13 cellular contexts compared by ENCODE assay signal in genomic region chr7:98315318-98315993, GRCh38.
DNase-seq lines count a peak whose midpoint lies in the region; ATAC-seq and TF ChIP-seq lines count a peak whose summit lies in the region.
"Had no signal": no experiment of that assay in that cellular context is flagged by ENCODE, and none has a peak within 500 bp of the region (broad histone marks: within the 10 kb centered on the region; RNA-seq: fewer than 3 reads in every experiment).

No MANE protein-coding gene starts in this region.

- peak; percentile 21 for DNase-seq in KBM-7
- DNase-seq in activated effector memory CD4-positive, alpha-beta T cell treated with Interleukin-2 at 50 U/mL for 16 hours = no peak
- DNase-seq in activated T-cell treated with anti-CD3 and anti-CD28 coated beads, Interleukin-2, amount 50 U/mL, for 1 hour = no peak
- DNase-seq in activated naive CD4-positive, alpha-beta T cell treated with anti-CD3 and anti-CD28 coated beads, Interleukin-2, amount 10 ng/mL, durations not matched to agents 7 days and 5 days = no peak
- no peak for DNase-seq in activated naive CD4-positive, alpha-beta T cell treated with anti-CD3 and anti-CD28 coated beads, Interleukin-2, amount 50 U/mL, for 16 hours
- DNase-seq: activated CD8-positive, alpha-beta memory T cell treated with anti-CD3 and anti-CD28 coated beads for 24 hours; NCI-H524 treated with DMSO at 0.1 percent for 48 hours; stimulated activated CD8-positive, alpha-beta memory T cell treated with anti-CD3 and anti-CD28 coated beads, Interleukin-4, amount 100 ng/mL, for 48 hours had no signal

- no peaks in the 10 kb centered on the region for H3K36me3 Mint-ChIP-seq in activated naive CD4-positive, alpha-beta T cell treated with anti-CD3 and anti-CD28 coated beads, Interleukin-2, amount 10 ng/mL, durations not matched to agents 7 days and 5 days

- H3K4me1 Mint-ChIP-seq in activated naive CD4-positive, alpha-beta T cell treated with anti-CD3 and anti-CD28 coated beads, Interleukin-2, amount 10 ng/mL, durations not matched to agents 7 days and 5 days = no peaks in the 10 kb centered on the region

- no peak for TF ChIP-seq CTCF in 22Rv1 (IDR thresholded peaks at IDR 0.05)

- no peaks in the 10 kb centered on the region for H3K9me3 Mint-ChIP-seq in activated naive CD4-positive, alpha-beta T cell treated with anti-CD3 and anti-CD28 coated beads, Interleukin-2, amount 10 ng/mL, durations not matched to agents 7 days and 5 days

- ATAC-seq in GM19043 (IDR thresholded peaks at IDR 0.05; ENCODE audit: low read depth, unreplicated experiment) = peak; percentile 68
- peak; percentile 65 for ATAC-seq in HG02840 (IDR thresholded peaks at IDR 0.05; ENCODE audit: low FRiP score, unreplicated experiment)
- ATAC-seq: A549 had no signal

- in situ Hi-C loops in KBM-7 (cut with MboI; ENCODE audit: low pct_unique_long_range_greater_than_20kb, low sequenced_read_pairs) = no loop called here

- CTCF ChIA-PET in activated naive CD4-positive, alpha-beta T cell treated with anti-CD3 and anti-CD28 coated beads, Interleukin-2, amount 10 ng/mL, durations not matched to agents 7 days and 5 days (lab: Charles Lee) = no interaction called here

- H3K4me3 Mint-ChIP-seq in activated naive CD4-positive, alpha-beta T cell treated with anti-CD3 and anti-CD28 coated beads, Interleukin-2, amount 10 ng/mL, durations not matched to agents 7 days and 5 days = no peak overlapping the region

- 0 out of 2 replicates have a peak overlapping the region, but pooled peaks have one; percentile 28 for H3K27ac ChIP-seq in 22Rv1
- H3K27ac ChIP-seq: skin epidermis had no signal

- H3K27me3 Mint-ChIP-seq in activated naive CD4-positive, alpha-beta T cell treated with anti-CD3 and anti-CD28 coated beads, Interleukin-2, amount 10 ng/mL, durations not matched to agents 7 days and 5 days = no peaks in the 10 kb centered on the region

- H3K27ac Mint-ChIP-seq in activated naive CD4-positive, alpha-beta T cell treated with anti-CD3 and anti-CD28 coated beads, Interleukin-2, amount 10 ng/mL, durations not matched to agents 7 days and 5 days = no peak overlapping the region
